ENCODE assay signal across 1 cellular context in the genomic region with DNA sequence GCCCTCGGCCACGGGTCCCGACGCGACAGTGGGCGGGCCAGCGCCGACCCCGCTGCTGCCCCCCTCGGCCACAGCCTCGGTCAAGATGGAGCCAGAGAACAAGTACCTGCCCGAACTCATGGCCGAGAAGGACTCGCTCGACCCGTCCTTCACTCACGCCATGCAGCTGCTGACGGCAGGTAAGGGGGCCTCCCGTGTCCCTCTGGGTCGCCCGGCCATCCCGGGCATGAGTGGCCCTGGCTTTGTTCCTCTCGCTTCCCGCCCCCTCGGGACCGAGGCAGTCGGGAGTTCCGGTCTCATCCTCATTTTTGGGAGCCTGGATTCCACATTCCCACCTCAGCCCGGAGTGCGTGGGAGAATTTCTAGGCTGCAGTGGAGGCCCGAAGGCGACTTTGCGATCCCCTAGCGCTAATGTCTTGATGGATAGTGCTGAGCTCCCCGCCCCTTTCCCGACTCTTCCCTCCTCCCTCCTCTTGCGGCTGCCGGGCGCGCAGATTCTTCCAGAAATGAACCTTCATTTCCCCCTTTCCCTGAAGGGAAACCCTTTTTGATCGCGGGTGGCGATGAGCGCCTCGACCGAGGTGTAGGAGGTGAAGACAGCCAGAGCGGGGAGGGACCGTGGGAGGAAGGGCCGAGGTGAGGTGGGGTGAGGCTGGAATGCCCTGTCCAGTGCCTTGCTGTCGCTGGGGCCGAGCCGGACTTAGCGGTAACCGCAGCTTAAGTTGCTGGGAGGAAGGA.
TF ChIP-seq lines count a peak whose summit lies in the region.

No MANE protein-coding gene starts in this region.

TF ChIP-seq in A549, 52 proteins besides CTCF, POLR2A, EP300 and RAD21 (continued from another document):
- TF ChIP-seq, protein P1, sequence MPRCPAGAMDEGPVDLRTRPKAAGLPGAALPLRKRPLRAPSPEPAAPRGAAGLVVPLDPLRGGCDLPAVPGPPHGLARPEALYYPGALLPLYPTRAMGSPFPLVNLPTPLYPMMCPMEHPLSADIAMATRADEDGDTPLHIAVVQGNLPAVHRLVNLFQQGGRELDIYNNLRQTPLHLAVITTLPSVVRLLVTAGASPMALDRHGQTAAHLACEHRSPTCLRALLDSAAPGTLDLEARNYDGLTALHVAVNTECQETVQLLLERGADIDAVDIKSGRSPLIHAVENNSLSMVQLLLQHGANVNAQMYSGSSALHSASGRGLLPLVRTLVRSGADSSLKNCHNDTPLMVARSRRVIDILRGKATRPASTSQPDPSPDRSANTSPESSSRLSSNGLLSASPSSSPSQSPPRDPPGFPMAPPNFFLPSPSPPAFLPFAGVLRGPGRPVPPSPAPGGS (IDR thresholded peaks at IDR 0.05), result no peak
